Comparison of ENCODE assay signal across 23 cellular contexts in genomic region chr12:94384030-94384429, GRCh38.
DNase-seq lines count a peak whose midpoint lies in the region; ATAC-seq, FAIRE-seq and TF ChIP-seq lines count a peak whose summit lies in the region.
"Had no signal": no experiment of that assay in that cellular context is flagged by ENCODE, and none has a peak within 500 bp of the region (broad histone marks: within the 10 kb centered on the region; RNA-seq: fewer than 3 reads in every experiment).

No MANE protein-coding gene starts in this region.

- H3K9me3 ChIP-seq in K562 (replicated peaks; ENCODE audit: control insufficient read depth, insufficient read depth, low read depth, low read length) = no peaks in the 10 kb centered on the region
- H3K9me3 ChIP-seq: BE2C, Caco-2 had no signal

- H4K20me1 ChIP-seq in K562 (replicated peaks; ENCODE audit: control insufficient read depth, insufficient read depth, low read length) = no peaks in the 10 kb centered on the region
- H4K20me1 ChIP-seq: BLaER1 had no signal

- H3K27me3 Mint-ChIP-seq in activated CD4-positive, alpha-beta T cell treated with anti-CD3 and anti-CD28 coated beads, Interleukin-2, amount 10 ng/mL, durations not matched to agents 24 days and 14 days = no peaks in the 10 kb centered on the region
- H3K27me3 Mint-ChIP-seq: CD4-positive, alpha-beta memory T cell; CD4-positive, CD25-positive, alpha-beta regulatory T cell; CD8-positive, alpha-beta memory T cell had no signal

- peaks cover 37% of the 10 kb centered on the region for H3K9me3 Mint-ChIP-seq in activated CD4-positive, alpha-beta T cell treated with anti-CD3 and anti-CD28 coated beads, Interleukin-2, amount 10 ng/mL, durations not matched to agents 24 days and 14 days

- ATAC-seq in K562 = no peak

- no peak for TF ChIP-seq CTCF in K562 (IDR thresholded peaks at IDR 0.05 in 2 of 3, conservative IDR thresholded peaks at IDR 0.05 in 1 of 3; ENCODE audit: insufficient read depth in 2 of 3, low read depth in 1 of 3, low read length in 3 of 3)

- no peak overlapping the region for H2AFZ ChIP-seq in K562 (ENCODE audit: low read depth, low read length)

- no peak for FAIRE-seq in K562 (lab: Jason Lieb, UNC)
- FAIRE-seq: D721Med, G401.6, GM12891, GM19239 had no signal

- BruUV-seq in K562 (replicated peaks; lab: Mats Ljungman, UMichigan) = no TSS peak

- intact Hi-C loops in activated CD4-positive, alpha-beta T cell treated with anti-CD3 and anti-CD28 coated beads, Interleukin-2, amount 10 ng/mL, durations not matched to agents 24 days and 14 days (cut with micrococcal nuclease) = loop anchor here (1.0 to 5.0 kb wide), 2 partner anchors 12 to 48 kb away; no protein-coding TSS in a partner anchor
- intact Hi-C loops in K562 (cut with micrococcal nuclease) = no loop called here

- in situ Hi-C loops in K562 (cut with MboI) = no loop called here

- no peaks in the 10 kb centered on the region for H3K79me2 ChIP-seq in K562 (ENCODE audit: control insufficient read depth, insufficient read depth, low read length)

- POLR2A ChIA-PET in K562 (lab: Yijun Ruan, JAX) = no interaction called here

- H3K9me1 ChIP-seq in K562 (ENCODE audit: control insufficient read depth, insufficient read depth, low read length) = no peaks in the 10 kb centered on the region

- H3K27me3 ChIP-seq in K562 (ENCODE audit: control insufficient read depth in 2 of 2, insufficient read depth in 2 of 2, low read length in 2 of 2) = no peaks in the 10 kb centered on the region
- H3K27me3 ChIP-seq: BE2C, BLaER1 had no signal

- TF ChIP-seq POLR2A in K562 (conservative IDR thresholded peaks at IDR 0.05) = no peak

- H3K9ac ChIP-seq in K562 (ENCODE audit: insufficient read depth in 1 of 2, low read depth in 2 of 2, low read length in 2 of 2) = no peak overlapping the region
- H3K9ac ChIP-seq: BLaER1 had no signal

- peaks cover 13% of the 10 kb centered on the region; the same call in 1 of the 3 replicates for H3K36me3 ChIP-seq in K562 (ENCODE audit: control insufficient read depth, insufficient read depth, low read length)

- no peak overlapping the region for H3K4me3 ChIP-seq in K562
- H3K4me3 ChIP-seq: BLaER1 had no signal

- no peak overlapping the region for H3K4me3 Mint-ChIP-seq in activated CD4-positive, alpha-beta T cell treated with anti-CD3 and anti-CD28 coated beads, Interleukin-2, amount 10 ng/mL, durations not matched to agents 24 days and 14 days
- H3K4me3 Mint-ChIP-seq: CD14-positive monocyte; CD4-positive, alpha-beta memory T cell; CD4-positive, CD25-positive, alpha-beta regulatory T cell; CD8-positive, alpha-beta memory T cell had no signal

- peaks cover 0 to 3% of the 10 kb centered on the region in 2 experiments; a peak in 1 of 5 replicates for H3K4me1 ChIP-seq in K562 (replicated peaks in 1 of 2; ENCODE audit: control insufficient read depth in 2 of 2, insufficient read depth in 2 of 2, low read length in 2 of 2)
- H3K4me1 ChIP-seq: BE2C, BLaER1, Caco-2 had no signal

- no peak overlapping the region for H3K4me2 ChIP-seq in K562 (ENCODE audit: insufficient read depth, low read length)
- H3K4me2 ChIP-seq: BLaER1 had no signal

- no peak for TF ChIP-seq EP300 in K562 (IDR thresholded peaks at IDR 0.05; ENCODE audit: low read length)

- no peak overlapping the region for H3K27ac ChIP-seq in K562 (ENCODE audit: extremely low read depth, low read depth, low read length)
- H3K27ac ChIP-seq: BLaER1 had no signal

- DNase-seq in activated CD4-positive, alpha-beta T cell treated with anti-CD3 and anti-CD28 coated beads, Interleukin-2, amount 10 ng/mL, durations not matched to agents 24 days and 14 days = no peak
- no peak for DNase-seq in activated CD4-positive, alpha-beta T cell treated with anti-CD3 and anti-CD28 coated beads, Interleukin-2, amount 50 U/mL, for 1 hour
- DNase-seq in NCI-H226 (peak; percentile 9), K562 (ENCODE audit: extremely low read depth in 1 of 4, low spot score in 3 of 4) (no peak), NCI-H128 (lab: John Stamatoyannopoulos, UW; ENCODE audit: unreplicated experiment) (no peak), COR-L47 (lab: John Stamatoyannopoulos, UW) (no peak)
- DNase-seq: 8988T; ACHN; BE2C; C1 segment of cervical spinal cord; Caco-2; Calu3; CD4-positive, alpha-beta memory T cell; CD4-positive, CD25-positive, alpha-beta regulatory T cell; CD8-positive, alpha-beta memory T cell; DMS79 treated with DMSO at 0.1 percent for 48 hours; GF-D8 had no signal

- H3K36me3 Mint-ChIP-seq in activated CD4-positive, alpha-beta T cell treated with anti-CD3 and anti-CD28 coated beads, Interleukin-2, amount 10 ng/mL, durations not matched to agents 24 days and 14 days (ENCODE audit: low read depth) = peaks cover 62% of the 10 kb centered on the region

- peak overlapping the region; percentile 52 for H3K27ac Mint-ChIP-seq in activated CD4-positive, alpha-beta T cell treated with anti-CD3 and anti-CD28 coated beads, Interleukin-2, amount 10 ng/mL, durations not matched to agents 24 days and 14 days
- H3K27ac Mint-ChIP-seq: CD14-positive monocyte; CD4-positive, alpha-beta memory T cell; CD4-positive, CD25-positive, alpha-beta regulatory T cell; CD8-positive, alpha-beta memory T cell had no signal

- TF ChIP-seq RAD21 in K562 (CRISPR knock-in tag; conservative IDR thresholded peaks at IDR 0.05 in 1 of 2, IDR thresholded peaks at IDR 0.05 in 1 of 2) = no peak

- CTCF ChIA-PET in K562 (lab: Yijun Ruan, JAX; ENCODE audit: low intra/inter-chr PET ratio) = no interaction called here

- H3K4me1 Mint-ChIP-seq in activated CD4-positive, alpha-beta T cell treated with anti-CD3 and anti-CD28 coated beads, Interleukin-2, amount 10 ng/mL, durations not matched to agents 24 days and 14 days = peaks cover 33% of the 10 kb centered on the region
- H3K4me1 Mint-ChIP-seq: CD14-positive monocyte had no signal

TF ChIP-seq in K562, 482 proteins besides CTCF, POLR2A, EP300 and RAD21:
- no peak for TF ChIP-seq NFIX (CRISPR knock-in tag; IDR thresholded peaks at IDR 0.05; ENCODE audit: low read depth)
- TF ChIP-seq CBFA2T2 (conservative IDR thresholded peaks at IDR 0.05) = no peak
- TF ChIP-seq ZFP1 (CRISPR knock-in tag; IDR thresholded peaks at IDR 0.05) = peak; percentile 64
- TF ChIP-seq POLR2H (tag; IDR thresholded peaks at IDR 0.05; ENCODE audit: low read depth) = no peak
TF ChIP-seq in K562: peak in this region for 1.
